ENCODE assay signal across 2 cellular contexts in the genomic region with DNA sequence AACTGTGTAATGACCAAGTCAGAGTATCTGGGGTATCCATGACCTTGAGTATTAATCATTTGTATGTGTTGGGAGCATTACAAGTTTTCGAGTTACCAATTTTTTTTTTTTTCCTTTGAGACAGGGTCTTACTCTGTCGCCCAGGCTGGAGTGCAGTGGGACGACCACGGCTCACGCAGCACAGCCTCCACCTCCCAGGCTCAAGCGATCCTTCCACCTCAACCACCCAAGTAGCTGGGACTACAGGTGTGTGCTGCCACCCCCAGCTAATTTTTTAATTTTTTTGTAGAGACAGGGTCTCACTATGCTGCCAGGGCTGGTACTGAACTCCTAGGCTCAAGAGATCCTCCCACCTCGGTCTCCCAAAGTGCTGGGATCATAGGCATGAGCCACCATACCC.
TF ChIP-seq lines count a peak whose summit lies in the region.

No MANE protein-coding gene starts in this region.

TF ChIP-seq in liver, 16 proteins besides CTCF, POLR2A, EP300 and RAD21:
- TF ChIP-seq NR2F2 (IDR thresholded peaks at IDR 0.05): no peak
- TF ChIP-seq FOXA2 (IDR thresholded peaks at IDR 0.05): no peak
- no peak for TF ChIP-seq MAX (IDR thresholded peaks at IDR 0.05)
- TF ChIP-seq HNF4G (IDR thresholded peaks at IDR 0.05): no peak
- TF ChIP-seq ATF3 (IDR thresholded peaks at IDR 0.05): no peak
- no peak for TF ChIP-seq JUND (IDR thresholded peaks at IDR 0.05)
- no peak for TF ChIP-seq YY1 (IDR thresholded peaks at IDR 0.05)
- TF ChIP-seq TAF1 (conservative IDR thresholded peaks at IDR 0.05): no peak
- no peak for TF ChIP-seq GABPA (IDR thresholded peaks at IDR 0.05 in 1 of 2, conservative IDR thresholded peaks at IDR 0.05 in 1 of 2)
- no peak for TF ChIP-seq SP1 (IDR thresholded peaks at IDR 0.05)
- TF ChIP-seq HNF4A (conservative IDR thresholded peaks at IDR 0.05): no peak
- no peak for TF ChIP-seq ZBTB33 (IDR thresholded peaks at IDR 0.05)
- TF ChIP-seq FOXA1 (IDR thresholded peaks at IDR 0.05): no peak
- TF ChIP-seq, protein P1, sequence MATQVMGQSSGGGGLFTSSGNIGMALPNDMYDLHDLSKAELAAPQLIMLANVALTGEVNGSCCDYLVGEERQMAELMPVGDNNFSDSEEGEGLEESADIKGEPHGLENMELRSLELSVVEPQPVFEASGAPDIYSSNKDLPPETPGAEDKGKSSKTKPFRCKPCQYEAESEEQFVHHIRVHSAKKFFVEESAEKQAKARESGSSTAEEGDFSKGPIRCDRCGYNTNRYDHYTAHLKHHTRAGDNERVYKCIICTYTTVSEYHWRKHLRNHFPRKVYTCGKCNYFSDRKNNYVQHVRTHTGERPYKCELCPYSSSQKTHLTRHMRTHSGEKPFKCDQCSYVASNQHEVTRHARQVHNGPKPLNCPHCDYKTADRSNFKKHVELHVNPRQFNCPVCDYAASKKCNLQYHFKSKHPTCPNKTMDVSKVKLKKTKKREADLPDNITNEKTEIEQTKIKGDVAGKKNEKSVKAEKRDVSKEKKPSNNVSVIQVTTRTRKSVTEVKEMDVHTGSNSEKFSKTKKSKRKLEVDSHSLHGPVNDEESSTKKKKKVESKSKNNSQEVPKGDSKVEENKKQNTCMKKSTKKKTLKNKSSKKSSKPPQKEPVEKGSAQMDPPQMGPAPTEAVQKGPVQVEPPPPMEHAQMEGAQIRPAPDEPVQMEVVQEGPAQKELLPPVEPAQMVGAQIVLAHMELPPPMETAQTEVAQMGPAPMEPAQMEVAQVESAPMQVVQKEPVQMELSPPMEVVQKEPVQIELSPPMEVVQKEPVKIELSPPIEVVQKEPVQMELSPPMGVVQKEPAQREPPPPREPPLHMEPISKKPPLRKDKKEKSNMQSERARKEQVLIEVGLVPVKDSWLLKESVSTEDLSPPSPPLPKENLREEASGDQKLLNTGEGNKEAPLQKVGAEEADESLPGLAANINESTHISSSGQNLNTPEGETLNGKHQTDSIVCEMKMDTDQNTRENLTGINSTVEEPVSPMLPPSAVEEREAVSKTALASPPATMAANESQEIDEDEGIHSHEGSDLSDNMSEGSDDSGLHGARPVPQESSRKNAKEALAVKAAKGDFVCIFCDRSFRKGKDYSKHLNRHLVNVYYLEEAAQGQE (IDR thresholded peaks at IDR 0.05): no peak
- no peak for TF ChIP-seq EGR1 (IDR thresholded peaks at IDR 0.05; ENCODE audit: low read depth in 2 of 2)
- TF ChIP-seq RXRA (IDR thresholded peaks at IDR 0.05): no peak

TF ChIP-seq in HepG2, 621 proteins besides CTCF, POLR2A, EP300 and RAD21:
- TF ChIP-seq MIER3 (CRISPR knock-in tag; IDR thresholded peaks at IDR 0.05; ENCODE audit: borderline replicate concordance) (no peak), MATR3 (CRISPR knock-in tag; IDR thresholded peaks at IDR 0.05) (no peak), HHEX (CRISPR knock-in tag; IDR thresholded peaks at IDR 0.05) (no peak), GLMP (CRISPR knock-in tag; IDR thresholded peaks at IDR 0.05; ENCODE audit: borderline replicate concordance) (no peak), HNF4A (CRISPR knock-in tag; IDR thresholded peaks at IDR 0.05) (no peak), TBX2 (CRISPR knock-in tag; IDR thresholded peaks at IDR 0.05; ENCODE audit: borderline replicate concordance) (no peak), MEIS2 (CRISPR knock-in tag; IDR thresholded peaks at IDR 0.05) (no peak), ZNF331 (CRISPR knock-in tag; IDR thresholded peaks at IDR 0.05) (no peak), RNF2 (conservative IDR thresholded peaks at IDR 0.05; ENCODE audit: low read depth) (no peak), TCF7 (IDR thresholded peaks at IDR 0.05; ENCODE audit: low read depth) (no peak), EZH2 (conservative IDR thresholded peaks at IDR 0.05; ENCODE audit: low read depth, low read length) (no peak)
- TF ChIP-seq, protein P2, sequence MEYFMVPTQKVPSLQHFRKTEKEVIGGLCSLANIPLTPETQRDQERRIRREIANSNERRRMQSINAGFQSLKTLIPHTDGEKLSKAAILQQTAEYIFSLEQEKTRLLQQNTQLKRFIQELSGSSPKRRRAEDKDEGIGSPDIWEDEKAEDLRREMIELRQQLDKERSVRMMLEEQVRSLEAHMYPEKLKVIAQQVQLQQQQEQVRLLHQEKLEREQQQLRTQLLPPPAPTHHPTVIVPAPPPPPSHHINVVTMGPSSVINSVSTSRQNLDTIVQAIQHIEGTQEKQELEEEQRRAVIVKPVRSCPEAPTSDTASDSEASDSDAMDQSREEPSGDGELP (IDR thresholded peaks at IDR 0.05; ENCODE audit: borderline replicate concordance, low read depth): no peak
- TF ChIP-seq, protein P3, sequence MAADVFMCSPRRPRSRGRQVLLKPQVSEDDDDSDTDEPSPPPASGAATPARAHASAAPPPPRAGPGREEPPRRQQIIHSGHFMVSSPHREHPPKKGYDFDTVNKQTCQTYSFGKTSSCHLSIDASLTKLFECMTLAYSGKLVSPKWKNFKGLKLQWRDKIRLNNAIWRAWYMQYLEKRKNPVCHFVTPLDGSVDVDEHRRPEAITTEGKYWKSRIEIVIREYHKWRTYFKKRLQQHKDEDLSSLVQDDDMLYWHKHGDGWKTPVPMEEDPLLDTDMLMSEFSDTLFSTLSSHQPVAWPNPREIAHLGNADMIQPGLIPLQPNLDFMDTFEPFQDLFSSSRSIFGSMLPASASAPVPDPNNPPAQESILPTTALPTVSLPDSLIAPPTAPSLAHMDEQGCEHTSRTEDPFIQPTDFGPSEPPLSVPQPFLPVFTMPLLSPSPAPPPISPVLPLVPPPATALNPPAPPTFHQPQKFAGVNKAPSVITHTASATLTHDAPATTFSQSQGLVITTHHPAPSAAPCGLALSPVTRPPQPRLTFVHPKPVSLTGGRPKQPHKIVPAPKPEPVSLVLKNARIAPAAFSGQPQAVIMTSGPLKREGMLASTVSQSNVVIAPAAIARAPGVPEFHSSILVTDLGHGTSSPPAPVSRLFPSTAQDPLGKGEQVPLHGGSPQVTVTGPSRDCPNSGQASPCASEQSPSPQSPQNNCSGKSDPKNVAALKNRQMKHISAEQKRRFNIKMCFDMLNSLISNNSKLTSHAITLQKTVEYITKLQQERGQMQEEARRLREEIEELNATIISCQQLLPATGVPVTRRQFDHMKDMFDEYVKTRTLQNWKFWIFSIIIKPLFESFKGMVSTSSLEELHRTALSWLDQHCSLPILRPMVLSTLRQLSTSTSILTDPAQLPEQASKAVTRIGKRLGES (CRISPR knock-in tag; IDR thresholded peaks at IDR 0.05; ENCODE audit: borderline replicate concordance): no peak
